Comparison of ENCODE assay signal across 22 cellular contexts in the genomic region with DNA sequence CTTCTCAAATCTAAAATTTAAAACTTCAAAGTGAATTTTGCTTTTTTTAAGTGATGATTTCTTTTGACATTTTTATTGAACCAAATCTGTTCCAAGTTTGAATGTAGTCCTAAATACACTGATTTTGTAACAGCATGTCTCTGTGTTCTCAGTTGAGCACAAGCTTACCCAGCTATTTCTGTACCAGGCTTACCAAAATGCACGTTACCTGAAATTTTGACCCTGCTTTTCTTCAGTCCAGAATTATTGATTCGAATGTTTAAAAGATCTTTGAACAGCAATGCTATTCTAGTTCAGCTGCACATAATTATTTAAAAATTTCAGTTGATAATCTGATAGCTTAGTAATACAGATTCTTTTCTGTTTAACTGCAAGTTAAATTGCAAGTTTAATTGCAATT.
"Had no signal": no experiment of that assay in that cellular context is flagged by ENCODE, and none has a peak within 500 bp of the region (broad histone marks: within the 10 kb centered on the region; RNA-seq: fewer than 3 reads in every experiment).

No MANE protein-coding gene starts in this region.

- H3K4me3 Mint-ChIP-seq: dendritic cell treated with granulocyte-macrophage colony-stimulating factor and Interleukin-4, amounts not matched to agents 40 ng/mL and 50 ng/mL, for 4 days; mesothelial cell of epicardium had no signal

- H3K27ac ChIP-seq: colonic mucosa, esophagus muscularis mucosa, foreskin keratinocyte, left ventricle myocardium inferior, lower lobe of right lung had no signal

- ATAC-seq: foreskin keratinocyte, left cardiac atrium, lower lobe of right lung, mucosa of descending colon had no signal

- DNase-seq: cerebellar nuclear complex; colonic mucosa; cortex of kidney; effector CD4-positive, alpha-beta T cell; effector memory CD4-positive, alpha-beta T cell; foreskin keratinocyte; glutamatergic neuron; head of caudate nucleus; heart right ventricle; hippocampal formation; left cardiac atrium; left ventricle myocardium inferior; lower lobe of right lung; mesenchymal stem cell; mucosa of descending colon had no signal

- H3K9me3 ChIP-seq: colonic mucosa, esophagus muscularis mucosa, lower lobe of right lung, mucosa of descending colon had no signal

- H3K4me1 ChIP-seq: colonic mucosa, esophagus muscularis mucosa, lower lobe of right lung had no signal

- H3K27me3 ChIP-seq: colonic mucosa, esophagus muscularis mucosa, foreskin keratinocyte, heart right ventricle had no signal

- H3K27me3 Mint-ChIP-seq: dendritic cell treated with granulocyte-macrophage colony-stimulating factor and Interleukin-4, amounts not matched to agents 40 ng/mL and 50 ng/mL, for 4 days had no signal

- H3K27ac Mint-ChIP-seq: dendritic cell treated with granulocyte-macrophage colony-stimulating factor and Interleukin-4, amounts not matched to agents 40 ng/mL and 50 ng/mL, for 4 days; mesothelial cell of epicardium had no signal

- H3K9me3 Mint-ChIP-seq: dendritic cell treated with granulocyte-macrophage colony-stimulating factor and Interleukin-4, amounts not matched to agents 40 ng/mL and 50 ng/mL, for 4 days had no signal

- FAIRE-seq: endothelial cell of umbilical vein, frontal cortex, islet of Langerhans, keratinocyte had no signal

- H3K4me3 ChIP-seq: colonic mucosa, esophagus muscularis mucosa, heart right ventricle, left ventricle myocardium inferior, lower lobe of right lung, mucosa of descending colon had no signal
